ENCODE assay signal across 1 cellular context in the genomic region with DNA sequence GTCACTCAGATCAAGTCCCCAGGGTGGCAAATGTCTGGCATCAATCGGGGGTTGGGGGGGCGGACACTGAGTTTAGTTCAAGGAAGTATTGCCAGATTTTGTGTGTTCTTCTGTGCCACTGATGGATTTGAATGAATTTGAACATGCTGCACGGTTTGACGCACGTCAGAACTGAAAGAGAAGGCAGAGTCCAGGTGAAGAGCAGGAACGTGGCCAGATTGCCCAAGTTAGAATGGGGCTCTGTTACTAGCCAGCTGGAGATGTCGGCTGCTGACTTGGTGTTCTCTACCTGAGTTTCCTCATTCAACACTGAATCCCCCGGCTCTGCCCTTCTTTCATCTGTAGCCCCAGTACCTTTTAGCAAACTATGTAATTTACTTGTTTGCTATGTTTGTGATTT.
TF ChIP-seq lines count a peak whose summit lies in the region.

No MANE protein-coding gene starts in this region.

TF ChIP-seq in HepG2, 621 proteins besides CTCF, POLR2A, EP300 and RAD21 (continued from another document):
- TF ChIP-seq ZNF20 (CRISPR knock-in tag; IDR thresholded peaks at IDR 0.05): no peak
- no peak for TF ChIP-seq RARG (CRISPR knock-in tag; IDR thresholded peaks at IDR 0.05; ENCODE audit: low read depth)
- TF ChIP-seq MTF2 (CRISPR knock-in tag; IDR thresholded peaks at IDR 0.05; ENCODE audit: borderline replicate concordance): no peak
TF ChIP-seq in HepG2: peak in this region for 0.
